In genomic region chr17:76442341-76443338, GRCh38 we compare ENCODE assay signal across 1 cellular context.
TF ChIP-seq lines count a peak whose summit lies in the region.

No MANE protein-coding gene starts in this region.

TF ChIP-seq in K562, 482 proteins besides CTCF, POLR2A, EP300 and RAD21 (continued from another document and continues in another):
- TF ChIP-seq, protein P1, sequence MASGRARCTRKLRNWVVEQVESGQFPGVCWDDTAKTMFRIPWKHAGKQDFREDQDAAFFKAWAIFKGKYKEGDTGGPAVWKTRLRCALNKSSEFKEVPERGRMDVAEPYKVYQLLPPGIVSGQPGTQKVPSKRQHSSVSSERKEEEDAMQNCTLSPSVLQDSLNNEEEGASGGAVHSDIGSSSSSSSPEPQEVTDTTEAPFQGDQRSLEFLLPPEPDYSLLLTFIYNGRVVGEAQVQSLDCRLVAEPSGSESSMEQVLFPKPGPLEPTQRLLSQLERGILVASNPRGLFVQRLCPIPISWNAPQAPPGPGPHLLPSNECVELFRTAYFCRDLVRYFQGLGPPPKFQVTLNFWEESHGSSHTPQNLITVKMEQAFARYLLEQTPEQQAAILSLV (tag; IDR thresholded peaks at IDR 0.05), result no peak
- TF ChIP-seq CHD2 (IDR thresholded peaks at IDR 0.05; ENCODE audit: low read depth, low read length) (no peak), NBN (IDR thresholded peaks at IDR 0.05; ENCODE audit: low read depth) (no peak), ILF3 (IDR thresholded peaks at IDR 0.05; ENCODE audit: borderline replicate concordance) (no peak), PHF20 (IDR thresholded peaks at IDR 0.05; ENCODE audit: partially characterized antibody) (no peak), CBFA2T3 (IDR thresholded peaks at IDR 0.05) (peak; percentile 62), MYNN (IDR thresholded peaks at IDR 0.05) (no peak), MYNN (CRISPR knock-in tag; IDR thresholded peaks at IDR 0.05) (no peak), POLR2H (tag; IDR thresholded peaks at IDR 0.05; ENCODE audit: low read depth) (no peak), THAP7 (CRISPR knock-in tag; IDR thresholded peaks at IDR 0.05) (no peak), SNAPC5 (CRISPR knock-in tag; IDR thresholded peaks at IDR 0.05) (no peak), SRSF7 (optimal IDR thresholded peaks at IDR 0.05; ENCODE audit: low read depth, low read length) (no peak), SMARCA5 (IDR thresholded peaks at IDR 0.05) (peak; percentile 71; the same call in 1 of the 2 replicates), ZNF518B (CRISPR knock-in tag; IDR thresholded peaks at IDR 0.05) (no peak), NFIC (IDR thresholded peaks at IDR 0.05) (no peak), IRF2 (CRISPR knock-in tag; IDR thresholded peaks at IDR 0.05) (no peak), HDAC1 (IDR thresholded peaks at IDR 0.05) (0 out of 4 replicates have a peak, but pooled peaks of 1 of the 2 experiments have one; percentile 43), FOXP1 (CRISPR knock-in tag; IDR thresholded peaks at IDR 0.05) (no peak), RBBP5 (IDR thresholded peaks at IDR 0.05; ENCODE audit: borderline replicate concordance, insufficient read depth, low read length, poor library complexity, severe bottlenecking) (no peak), TBP (optimal IDR thresholded peaks at IDR 0.05; ENCODE audit: low read depth, low read length) (peak; percentile 56), ZNF23 (CRISPR knock-in tag; IDR thresholded peaks at IDR 0.05) (no peak), ZC3H4 (CRISPR knock-in tag; IDR thresholded peaks at IDR 0.05; ENCODE audit: borderline replicate concordance) (no peak), HOMEZ (CRISPR knock-in tag; IDR thresholded peaks at IDR 0.05) (no peak), TCFL5 (CRISPR knock-in tag; conservative IDR thresholded peaks at IDR 0.05) (no peak), PTRF (tag; IDR thresholded peaks at IDR 0.05) (no peak), ZNF316 (IDR thresholded peaks at IDR 0.05) (peak; percentile 96), RNF219 (CRISPR knock-in tag; IDR thresholded peaks at IDR 0.05) (no peak), ZMIZ1 (IDR thresholded peaks at IDR 0.05; ENCODE audit: low read depth in 2 of 2, low read length in 2 of 2) (no peak), FOXK2 (conservative IDR thresholded peaks at IDR 0.05 in 1 of 2, IDR thresholded peaks at IDR 0.05 in 1 of 2; ENCODE audit: low read depth in 2 of 2) (no peak), CBX5 (IDR thresholded peaks at IDR 0.05; ENCODE audit: borderline replicate concordance, low read depth) (no peak), NR4A1 (CRISPR knock-in tag; IDR thresholded peaks at IDR 0.05) (no peak), NR4A1 (tag; IDR thresholded peaks at IDR 0.05) (no peak), NEUROD1 (IDR thresholded peaks at IDR 0.05; ENCODE audit: borderline replicate concordance, low read depth, low read length, partially characterized antibody) (no peak)
- TF ChIP-seq, protein P2, sequence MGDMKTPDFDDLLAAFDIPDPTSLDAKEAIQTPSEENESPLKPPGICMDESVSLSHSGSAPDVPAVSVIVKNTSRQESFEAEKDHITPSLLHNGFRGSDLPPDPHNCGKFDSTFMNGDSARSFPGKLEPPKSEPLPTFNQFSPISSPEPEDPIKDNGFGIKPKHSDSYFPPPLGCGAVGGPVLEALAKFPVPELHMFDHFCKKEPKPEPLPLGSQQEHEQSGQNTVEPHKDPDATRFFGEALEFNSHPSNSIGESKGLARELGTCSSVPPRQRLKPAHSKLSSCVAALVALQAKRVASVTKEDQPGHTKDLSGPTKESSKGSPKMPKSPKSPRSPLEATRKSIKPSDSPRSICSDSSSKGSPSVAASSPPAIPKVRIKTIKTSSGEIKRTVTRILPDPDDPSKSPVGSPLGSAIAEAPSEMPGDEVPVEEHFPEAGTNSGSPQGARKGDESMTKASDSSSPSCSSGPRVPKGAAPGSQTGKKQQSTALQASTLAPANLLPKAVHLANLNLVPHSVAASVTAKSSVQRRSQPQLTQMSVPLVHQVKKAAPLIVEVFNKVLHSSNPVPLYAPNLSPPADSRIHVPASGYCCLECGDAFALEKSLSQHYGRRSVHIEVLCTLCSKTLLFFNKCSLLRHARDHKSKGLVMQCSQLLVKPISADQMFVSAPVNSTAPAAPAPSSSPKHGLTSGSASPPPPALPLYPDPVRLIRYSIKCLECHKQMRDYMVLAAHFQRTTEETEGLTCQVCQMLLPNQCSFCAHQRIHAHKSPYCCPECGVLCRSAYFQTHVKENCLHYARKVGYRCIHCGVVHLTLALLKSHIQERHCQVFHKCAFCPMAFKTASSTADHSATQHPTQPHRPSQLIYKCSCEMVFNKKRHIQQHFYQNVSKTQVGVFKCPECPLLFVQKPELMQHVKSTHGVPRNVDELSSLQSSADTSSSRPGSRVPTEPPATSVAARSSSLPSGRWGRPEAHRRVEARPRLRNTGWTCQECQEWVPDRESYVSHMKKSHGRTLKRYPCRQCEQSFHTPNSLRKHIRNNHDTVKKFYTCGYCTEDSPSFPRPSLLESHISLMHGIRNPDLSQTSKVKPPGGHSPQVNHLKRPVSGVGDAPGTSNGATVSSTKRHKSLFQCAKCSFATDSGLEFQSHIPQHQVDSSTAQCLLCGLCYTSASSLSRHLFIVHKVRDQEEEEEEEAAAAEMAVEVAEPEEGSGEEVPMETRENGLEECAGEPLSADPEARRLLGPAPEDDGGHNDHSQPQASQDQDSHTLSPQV (IDR thresholded peaks at IDR 0.05), result peak; percentile 76
- TF ChIP-seq, protein P3, sequence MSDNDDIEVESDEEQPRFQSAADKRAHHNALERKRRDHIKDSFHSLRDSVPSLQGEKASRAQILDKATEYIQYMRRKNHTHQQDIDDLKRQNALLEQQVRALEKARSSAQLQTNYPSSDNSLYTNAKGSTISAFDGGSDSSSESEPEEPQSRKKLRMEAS (CRISPR knock-in tag; IDR thresholded peaks at IDR 0.05), result no peak
- TF ChIP-seq, protein P4, sequence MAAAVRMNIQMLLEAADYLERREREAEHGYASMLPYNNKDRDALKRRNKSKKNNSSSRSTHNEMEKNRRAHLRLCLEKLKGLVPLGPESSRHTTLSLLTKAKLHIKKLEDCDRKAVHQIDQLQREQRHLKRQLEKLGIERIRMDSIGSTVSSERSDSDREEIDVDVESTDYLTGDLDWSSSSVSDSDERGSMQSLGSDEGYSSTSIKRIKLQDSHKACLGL (CRISPR knock-in tag; IDR thresholded peaks at IDR 0.05; ENCODE audit: borderline replicate concordance, poor library complexity, severe bottlenecking), result no peak
- TF ChIP-seq, protein P5, sequence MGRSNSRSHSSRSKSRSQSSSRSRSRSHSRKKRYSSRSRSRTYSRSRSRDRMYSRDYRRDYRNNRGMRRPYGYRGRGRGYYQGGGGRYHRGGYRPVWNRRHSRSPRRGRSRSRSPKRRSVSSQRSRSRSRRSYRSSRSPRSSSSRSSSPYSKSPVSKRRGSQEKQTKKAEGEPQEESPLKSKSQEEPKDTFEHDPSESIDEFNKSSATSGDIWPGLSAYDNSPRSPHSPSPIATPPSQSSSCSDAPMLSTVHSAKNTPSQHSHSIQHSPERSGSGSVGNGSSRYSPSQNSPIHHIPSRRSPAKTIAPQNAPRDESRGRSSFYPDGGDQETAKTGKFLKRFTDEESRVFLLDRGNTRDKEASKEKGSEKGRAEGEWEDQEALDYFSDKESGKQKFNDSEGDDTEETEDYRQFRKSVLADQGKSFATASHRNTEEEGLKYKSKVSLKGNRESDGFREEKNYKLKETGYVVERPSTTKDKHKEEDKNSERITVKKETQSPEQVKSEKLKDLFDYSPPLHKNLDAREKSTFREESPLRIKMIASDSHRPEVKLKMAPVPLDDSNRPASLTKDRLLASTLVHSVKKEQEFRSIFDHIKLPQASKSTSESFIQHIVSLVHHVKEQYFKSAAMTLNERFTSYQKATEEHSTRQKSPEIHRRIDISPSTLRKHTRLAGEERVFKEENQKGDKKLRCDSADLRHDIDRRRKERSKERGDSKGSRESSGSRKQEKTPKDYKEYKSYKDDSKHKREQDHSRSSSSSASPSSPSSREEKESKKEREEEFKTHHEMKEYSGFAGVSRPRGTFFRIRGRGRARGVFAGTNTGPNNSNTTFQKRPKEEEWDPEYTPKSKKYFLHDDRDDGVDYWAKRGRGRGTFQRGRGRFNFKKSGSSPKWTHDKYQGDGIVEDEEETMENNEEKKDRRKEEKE (IDR thresholded peaks at IDR 0.05; ENCODE audit: borderline replicate concordance in 1 of 2, control insufficient read depth in 1 of 2, low read depth in 2 of 2, low read length in 1 of 2), result no peak
